23 cellular contexts compared by ENCODE assay signal in the genomic region with DNA sequence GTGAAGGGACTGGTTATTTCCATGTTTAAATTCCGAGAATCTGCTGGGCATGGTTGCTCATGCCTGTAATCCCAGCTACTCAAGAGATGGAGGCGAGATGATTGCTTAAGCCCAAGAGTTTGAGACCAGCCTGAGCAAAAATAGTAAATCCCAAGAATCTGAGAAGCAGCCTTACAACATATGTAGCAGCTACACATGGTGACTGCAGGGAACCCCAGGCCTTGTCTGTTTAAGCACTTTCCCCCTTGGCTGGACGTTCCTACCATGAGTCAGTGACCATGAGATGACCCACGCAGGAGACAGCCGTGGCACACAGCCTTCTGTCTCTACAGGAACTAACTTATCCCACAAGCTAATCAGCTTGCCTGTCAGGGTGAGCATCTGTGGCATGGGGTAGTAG. TPM values are rescaled to one million over a fixed set of nuclear protein-coding genes. Genes with fewer than 3 reads are reported as not detected.
DNase-seq lines count a peak whose midpoint lies in the region; ATAC-seq and TF ChIP-seq lines count a peak whose summit lies in the region.
"Had no signal": no experiment of that assay in that cellular context is flagged by ENCODE, and none has a peak within 500 bp of the region (broad histone marks: within the 10 kb centered on the region; RNA-seq: fewer than 3 reads in every experiment).

No MANE protein-coding gene starts in this region.

- H3K4me2 ChIP-seq in trophoblast cell (ENCODE audit: low read length) (no peak overlapping the region), neuronal stem cell (ENCODE audit: insufficient read depth, low read length, poor library complexity, severe bottlenecking) (no peak overlapping the region)

- no peak for ATAC-seq in left lobe of liver
- ATAC-seq: left cardiac atrium, T-helper 17 cell had no signal

- H3K9me3 ChIP-seq in trophoblast cell (ENCODE audit: insufficient read depth, low read depth, low read length): peaks cover 8% of the 10 kb centered on the region
- H3K9me3 ChIP-seq in neuronal stem cell (replicated peaks in 1 of 2; ENCODE audit: control insufficient read depth in 2 of 2, insufficient read depth in 1 of 2, low read depth in 1 of 2, low read length in 2 of 2): no peaks in the 10 kb centered on the region
- H3K9me3 ChIP-seq: tibial artery had no signal

- H2BK12ac ChIP-seq in trophoblast cell (ENCODE audit: low read length): no peak overlapping the region
- no peak overlapping the region for H2BK12ac ChIP-seq in neuronal stem cell (ENCODE audit: low read length)

- H3K79me2 ChIP-seq in trophoblast cell (ENCODE audit: control insufficient read depth, insufficient read depth, low read length, poor library complexity): no peaks in the 10 kb centered on the region

- H4K91ac ChIP-seq in trophoblast cell (ENCODE audit: low read depth, low read length) (no peak overlapping the region), neuronal stem cell (ENCODE audit: low read depth, low read length, poor library complexity) (no peak overlapping the region)

- H3K27me3 ChIP-seq in trophoblast cell (ENCODE audit: insufficient read depth, low read length): peaks cover 10% of the 10 kb centered on the region
- peaks cover 3 to 34% (median 16%) of the 10 kb centered on the region in 3 experiments for H3K27me3 ChIP-seq in neuronal stem cell (ENCODE audit: control insufficient read depth in 3 of 3, insufficient read depth in 3 of 3, low read depth in 1 of 3, low read length in 3 of 3)

- H4K8ac ChIP-seq in trophoblast cell (ENCODE audit: low read depth, low read length) (no peak overlapping the region), neuronal stem cell (ENCODE audit: low read depth, low read length) (no peak overlapping the region)

- H2AFZ ChIP-seq in trophoblast cell (ENCODE audit: insufficient read depth, low read length, poor library complexity): no peak overlapping the region
- no peak overlapping the region for H2AFZ ChIP-seq in neuronal stem cell (ENCODE audit: low read length)

- H4K12ac ChIP-seq in trophoblast cell (ENCODE audit: low read depth, low read length): no peak overlapping the region

- DNase-seq in GM03348 (ENCODE audit: low spot score) (peak; percentile 54), MV-4-11 (lab: John Stamatoyannopoulos, UW) (peak; percentile 68), fibroblast of mammary gland (ENCODE audit: low read depth) (peak; percentile 80), trophoblast cell (peak; percentile 56 to 72), OCI-M2 (lab: John Stamatoyannopoulos, UW; ENCODE audit: unreplicated experiment) (no peak), neuronal stem cell (ENCODE audit: low spot score) (no peak), left lobe of liver (ENCODE audit: low spot score) (no peak)
- DNase-seq: activated gamma-delta T cell; AML-193; amniotic stem cell; central memory CD4-positive, alpha-beta T cell; dorsolateral prefrontal cortex; left cardiac atrium; NCI-H1694 treated with DMSO at 0.1 percent for 48 hours; nephron progenitor cell; SIG-M5; stimulated activated CD4-positive, alpha-beta T cell treated with anti-CD3 and anti-CD28 coated beads, Interleukin-2, amount 100 ng/mL, for 24 hours; stimulated activated naive CD8-positive, alpha-beta T cell treated with anti-CD3 and anti-CD28 coated beads, Interleukin-15, Interleukin-2, amounts not matched to agents 100 U/mL and 50 U/mL, for 24 hours; T-helper 17 cell had no signal

- H2AK5ac ChIP-seq in trophoblast cell (ENCODE audit: low read length) (no peak overlapping the region), neuronal stem cell (ENCODE audit: low read depth, low read length) (no peak overlapping the region)

- H3K9ac ChIP-seq in trophoblast cell (ENCODE audit: low read length): no peak overlapping the region
- H3K9ac ChIP-seq in neuronal stem cell (ENCODE audit: low read depth, low read length, poor library complexity): no peak overlapping the region

- no peaks in the 10 kb centered on the region for H3K4me1 ChIP-seq in trophoblast cell (ENCODE audit: control insufficient read depth in 1 of 2, insufficient read depth in 2 of 2, low read length in 2 of 2)
- H3K4me1 ChIP-seq in neuronal stem cell (ENCODE audit: control insufficient read depth in 2 of 2, insufficient read depth in 1 of 2, low read depth in 1 of 2, low read length in 2 of 2): peaks cover 0 to 1% of the 10 kb centered on the region in 2 donors

- no peak overlapping the region for H2BK120ac ChIP-seq in trophoblast cell (ENCODE audit: insufficient read depth, low read length, poor library complexity)
- no peak overlapping the region for H2BK120ac ChIP-seq in neuronal stem cell (ENCODE audit: low read depth, low read length)

- no peaks in the 10 kb centered on the region for H3K79me1 ChIP-seq in trophoblast cell (ENCODE audit: low read length)
- H3K79me1 ChIP-seq in neuronal stem cell (ENCODE audit: low read depth, low read length): no peaks in the 10 kb centered on the region

- TF ChIP-seq CTCF in fibroblast of mammary gland (conservative IDR thresholded peaks at IDR 0.05; ENCODE audit: control insufficient read depth, insufficient read depth, low read depth, low read length): no peak

- no peak overlapping the region for H3K4ac ChIP-seq in trophoblast cell (ENCODE audit: low read depth, low read length)
- no peak overlapping the region for H3K4ac ChIP-seq in neuronal stem cell (ENCODE audit: low read length)

- no peak overlapping the region for H3K14ac ChIP-seq in trophoblast cell (ENCODE audit: low read length)
- H3K14ac ChIP-seq in neuronal stem cell (ENCODE audit: low read length): no peak overlapping the region

- H3K27ac ChIP-seq in trophoblast cell (ENCODE audit: low read depth, low read length): no peak overlapping the region
- no peak overlapping the region for H3K27ac ChIP-seq in neuronal stem cell (replicated peaks; ENCODE audit: low read length)
- H3K27ac ChIP-seq: dorsolateral prefrontal cortex, skin epidermis, tibial artery had no signal

- H3K23ac ChIP-seq in trophoblast cell (ENCODE audit: low read length) (no peak overlapping the region), neuronal stem cell (ENCODE audit: low read depth, low read length, poor library complexity) (no peak overlapping the region)

- H3K36me3 ChIP-seq in trophoblast cell (ENCODE audit: control insufficient read depth in 1 of 2, insufficient read depth in 2 of 2, low read length in 2 of 2): no peaks in the 10 kb centered on the region
- H3K36me3 ChIP-seq in neuronal stem cell (replicated peaks in 1 of 2; ENCODE audit: control insufficient read depth in 2 of 2, insufficient read depth in 2 of 2, low read length in 2 of 2): no peaks in the 10 kb centered on the region
- H3K36me3 ChIP-seq: tibial artery had no signal

- WGBS in trophoblast cell (ENCODE audit: extremely low coverage, insufficient coverage, insufficient read length): no CpG with 5 or more reads among the region's 5 CpGs
- WGBS in neuronal stem cell (ENCODE audit: extremely low coverage in 2 of 2, insufficient read length in 2 of 2, insufficient replicate concordance in 1 of 2), 2 donors: no CpG with 5 or more reads among the region's 5 CpGs

- no peak overlapping the region for H2BK15ac ChIP-seq in neuronal stem cell (ENCODE audit: low read length)

- no peak overlapping the region for H3K18ac ChIP-seq in trophoblast cell (ENCODE audit: low read length)
- no peak overlapping the region for H3K18ac ChIP-seq in neuronal stem cell (ENCODE audit: low read length)

- H2BK5ac ChIP-seq in trophoblast cell (ENCODE audit: low read depth, low read length, poor library complexity) (no peak overlapping the region), neuronal stem cell (ENCODE audit: low read length) (no peak overlapping the region)

- no peak overlapping the region for H3K4me3 ChIP-seq in fibroblast of mammary gland (ENCODE audit: control insufficient read depth, low read depth, low read length)
- no peak overlapping the region for H3K4me3 ChIP-seq in trophoblast cell (ENCODE audit: low read depth, low read length)
- H3K4me3 ChIP-seq in neuronal stem cell (ENCODE audit: low read length in 2 of 2): no peak overlapping the region
- H3K4me3 ChIP-seq: dorsolateral prefrontal cortex, skin epidermis, tibial artery had no signal

RNA-seq across cellular contexts. Expression of gene SLC24A4, which starts 5.5 kb away (rescaled TPM):
- polyA plus RNA-seq in trophoblast cell (2013): 0.29 and 0.31 TPM in 2 replicates
- 0.03 TPM for polyA plus RNA-seq in neuronal stem cell (2013, experiment 1 of 2)
- 0.04 TPM for polyA plus RNA-seq in neuronal stem cell (2013, experiment 2 of 2)
- total RNA-seq in left lobe of liver: 0.20 TPM
- total RNA-seq: activated CD4-positive, alpha-beta memory T cell treated with anti-CD3 and anti-CD28 coated beads for 36 hours; pulmonary artery endothelial cell had no signal

Comparison
In these comparisons a context has a peak if more than half of its experiments do, and no peak if none do; other contexts are left out.
1. DNase-seq: peak in GM03348 (single experiment), MV-4-11 (single experiment), fibroblast of mammary gland (single experiment) and trophoblast cell (2 of 2); none in OCI-M2 (single experiment), neuronal stem cell (single experiment) and left lobe of liver (single experiment).